1 cellular context compared by ENCODE assay signal in genomic region chr6:35327349-35328027, GRCh38.
TF ChIP-seq lines count a peak whose summit lies in the region.

No MANE protein-coding gene starts in this region.

TF ChIP-seq in K562, 482 proteins besides CTCF, POLR2A, EP300 and RAD21 (continued from another document and continues in another):
- TF ChIP-seq, protein P1, sequence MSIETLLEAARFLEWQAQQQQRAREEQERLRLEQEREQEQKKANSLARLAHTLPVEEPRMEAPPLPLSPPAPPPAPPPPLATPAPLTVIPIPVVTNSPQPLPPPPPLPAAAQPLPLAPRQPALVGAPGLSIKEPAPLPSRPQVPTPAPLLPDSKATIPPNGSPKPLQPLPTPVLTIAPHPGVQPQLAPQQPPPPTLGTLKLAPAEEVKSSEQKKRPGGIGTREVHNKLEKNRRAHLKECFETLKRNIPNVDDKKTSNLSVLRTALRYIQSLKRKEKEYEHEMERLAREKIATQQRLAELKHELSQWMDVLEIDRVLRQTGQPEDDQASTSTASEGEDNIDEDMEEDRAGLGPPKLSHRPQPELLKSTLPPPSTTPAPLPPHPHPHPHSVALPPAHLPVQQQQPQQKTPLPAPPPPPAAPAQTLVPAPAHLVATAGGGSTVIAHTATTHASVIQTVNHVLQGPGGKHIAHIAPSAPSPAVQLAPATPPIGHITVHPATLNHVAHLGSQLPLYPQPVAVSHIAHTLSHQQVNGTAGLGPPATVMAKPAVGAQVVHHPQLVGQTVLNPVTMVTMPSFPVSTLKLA (conservative IDR thresholded peaks at IDR 0.05), result no peak
- TF ChIP-seq ZBTB17 (CRISPR knock-in tag; IDR thresholded peaks at IDR 0.05), result no peak
- TF ChIP-seq, protein P2, sequence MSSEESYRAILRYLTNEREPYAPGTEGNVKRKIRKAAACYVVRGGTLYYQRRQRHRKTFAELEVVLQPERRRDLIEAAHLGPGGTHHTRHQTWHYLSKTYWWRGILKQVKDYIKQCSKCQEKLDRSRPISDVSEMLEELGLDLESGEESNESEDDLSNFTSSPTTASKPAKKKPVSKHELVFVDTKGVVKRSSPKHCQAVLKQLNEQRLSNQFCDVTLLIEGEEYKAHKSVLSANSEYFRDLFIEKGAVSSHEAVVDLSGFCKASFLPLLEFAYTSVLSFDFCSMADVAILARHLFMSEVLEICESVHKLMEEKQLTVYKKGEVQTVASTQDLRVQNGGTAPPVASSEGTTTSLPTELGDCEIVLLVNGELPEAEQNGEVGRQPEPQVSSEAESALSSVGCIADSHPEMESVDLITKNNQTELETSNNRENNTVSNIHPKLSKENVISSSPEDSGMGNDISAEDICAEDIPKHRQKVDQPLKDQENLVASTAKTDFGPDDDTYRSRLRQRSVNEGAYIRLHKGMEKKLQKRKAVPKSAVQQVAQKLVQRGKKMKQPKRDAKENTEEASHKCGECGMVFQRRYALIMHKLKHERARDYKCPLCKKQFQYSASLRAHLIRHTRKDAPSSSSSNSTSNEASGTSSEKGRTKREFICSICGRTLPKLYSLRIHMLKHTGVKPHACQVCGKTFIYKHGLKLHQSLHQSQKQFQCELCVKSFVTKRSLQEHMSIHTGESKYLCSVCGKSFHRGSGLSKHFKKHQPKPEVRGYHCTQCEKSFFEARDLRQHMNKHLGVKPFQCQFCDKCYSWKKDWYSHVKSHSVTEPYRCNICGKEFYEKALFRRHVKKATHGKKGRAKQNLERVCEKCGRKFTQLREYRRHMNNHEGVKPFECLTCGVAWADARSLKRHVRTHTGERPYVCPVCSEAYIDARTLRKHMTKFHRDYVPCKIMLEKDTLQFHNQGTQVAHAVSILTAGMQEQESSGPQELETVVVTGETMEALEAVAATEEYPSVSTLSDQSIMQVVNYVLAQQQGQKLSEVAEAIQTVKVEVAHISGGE (CRISPR knock-in tag; IDR thresholded peaks at IDR 0.05), result no peak
- TF ChIP-seq ZNF75A (CRISPR knock-in tag; IDR thresholded peaks at IDR 0.05), result no peak
- TF ChIP-seq NFIX (CRISPR knock-in tag; IDR thresholded peaks at IDR 0.05; ENCODE audit: low read depth), result no peak
- TF ChIP-seq ESRRA (IDR thresholded peaks at IDR 0.05; ENCODE audit: borderline replicate concordance, low read depth), result no peak
- no peak for TF ChIP-seq CHD7 (IDR thresholded peaks at IDR 0.05; ENCODE audit: low read depth, low read length)
- TF ChIP-seq CBX5 (IDR thresholded peaks at IDR 0.05; ENCODE audit: borderline replicate concordance, low read depth), result no peak
- peak; percentile 67 for TF ChIP-seq SMC3 (conservative IDR thresholded peaks at IDR 0.05; ENCODE audit: insufficient read depth, low read depth, low read length)
- TF ChIP-seq HDGF (IDR thresholded peaks at IDR 0.05), result 0 out of 2 replicates have a peak, but pooled peaks have one; percentile 63
- no peak for TF ChIP-seq PHB2 (IDR thresholded peaks at IDR 0.05; ENCODE audit: low read depth)
- no peak for TF ChIP-seq POLR2G (IDR thresholded peaks at IDR 0.05; ENCODE audit: low read depth, low read length)
- 0 out of 2 replicates have a peak, but pooled peaks have one; percentile 12 for TF ChIP-seq HCFC1 (IDR thresholded peaks at IDR 0.05; ENCODE audit: low read depth, low read length)
- no peak for TF ChIP-seq TAF15 (IDR thresholded peaks at IDR 0.05; ENCODE audit: low read depth, low read length)
- TF ChIP-seq BRD4 (IDR thresholded peaks at IDR 0.05), result no peak
- TF ChIP-seq, protein P3, sequence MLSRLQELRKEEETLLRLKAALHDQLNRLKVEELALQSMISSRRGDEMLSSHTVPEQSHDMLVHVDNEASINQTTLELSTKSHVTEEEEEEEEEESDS (CRISPR knock-in tag; IDR thresholded peaks at IDR 0.05), result no peak
- TF ChIP-seq ZNF316 (IDR thresholded peaks at IDR 0.05), result no peak
- TF ChIP-seq, protein P4, sequence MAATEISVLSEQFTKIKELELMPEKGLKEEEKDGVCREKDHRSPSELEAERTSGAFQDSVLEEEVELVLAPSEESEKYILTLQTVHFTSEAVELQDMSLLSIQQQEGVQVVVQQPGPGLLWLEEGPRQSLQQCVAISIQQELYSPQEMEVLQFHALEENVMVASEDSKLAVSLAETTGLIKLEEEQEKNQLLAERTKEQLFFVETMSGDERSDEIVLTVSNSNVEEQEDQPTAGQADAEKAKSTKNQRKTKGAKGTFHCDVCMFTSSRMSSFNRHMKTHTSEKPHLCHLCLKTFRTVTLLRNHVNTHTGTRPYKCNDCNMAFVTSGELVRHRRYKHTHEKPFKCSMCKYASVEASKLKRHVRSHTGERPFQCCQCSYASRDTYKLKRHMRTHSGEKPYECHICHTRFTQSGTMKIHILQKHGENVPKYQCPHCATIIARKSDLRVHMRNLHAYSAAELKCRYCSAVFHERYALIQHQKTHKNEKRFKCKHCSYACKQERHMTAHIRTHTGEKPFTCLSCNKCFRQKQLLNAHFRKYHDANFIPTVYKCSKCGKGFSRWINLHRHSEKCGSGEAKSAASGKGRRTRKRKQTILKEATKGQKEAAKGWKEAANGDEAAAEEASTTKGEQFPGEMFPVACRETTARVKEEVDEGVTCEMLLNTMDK (IDR thresholded peaks at IDR 0.05; ENCODE audit: borderline replicate concordance, insufficient read depth, low read depth, low read length, poor library complexity, severe bottlenecking), result no peak
- no peak for TF ChIP-seq PYGO2 (tag; IDR thresholded peaks at IDR 0.05)
- TF ChIP-seq, protein P5, sequence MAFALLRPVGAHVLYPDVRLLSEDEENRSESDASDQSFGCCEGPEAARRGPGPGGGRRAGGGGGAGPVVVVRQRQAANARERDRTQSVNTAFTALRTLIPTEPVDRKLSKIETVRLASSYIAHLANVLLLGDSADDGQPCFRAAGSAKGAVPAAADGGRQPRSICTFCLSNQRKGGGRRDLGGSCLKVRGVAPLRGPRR (CRISPR knock-in tag; IDR thresholded peaks at IDR 0.05), result no peak
- TF ChIP-seq NFIC (IDR thresholded peaks at IDR 0.05), result no peak
- no peak for TF ChIP-seq ZNF277 (CRISPR knock-in tag; IDR thresholded peaks at IDR 0.05; ENCODE audit: borderline replicate concordance)
- TF ChIP-seq, protein P6, sequence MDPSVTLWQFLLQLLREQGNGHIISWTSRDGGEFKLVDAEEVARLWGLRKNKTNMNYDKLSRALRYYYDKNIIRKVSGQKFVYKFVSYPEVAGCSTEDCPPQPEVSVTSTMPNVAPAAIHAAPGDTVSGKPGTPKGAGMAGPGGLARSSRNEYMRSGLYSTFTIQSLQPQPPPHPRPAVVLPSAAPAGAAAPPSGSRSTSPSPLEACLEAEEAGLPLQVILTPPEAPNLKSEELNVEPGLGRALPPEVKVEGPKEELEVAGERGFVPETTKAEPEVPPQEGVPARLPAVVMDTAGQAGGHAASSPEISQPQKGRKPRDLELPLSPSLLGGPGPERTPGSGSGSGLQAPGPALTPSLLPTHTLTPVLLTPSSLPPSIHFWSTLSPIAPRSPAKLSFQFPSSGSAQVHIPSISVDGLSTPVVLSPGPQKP (CRISPR knock-in tag; IDR thresholded peaks at IDR 0.05), result no peak
- TF ChIP-seq TGIF2 (CRISPR knock-in tag; IDR thresholded peaks at IDR 0.05), result no peak
- no peak for TF ChIP-seq ELF1 (tag; IDR thresholded peaks at IDR 0.05)
- TF ChIP-seq, protein P7, sequence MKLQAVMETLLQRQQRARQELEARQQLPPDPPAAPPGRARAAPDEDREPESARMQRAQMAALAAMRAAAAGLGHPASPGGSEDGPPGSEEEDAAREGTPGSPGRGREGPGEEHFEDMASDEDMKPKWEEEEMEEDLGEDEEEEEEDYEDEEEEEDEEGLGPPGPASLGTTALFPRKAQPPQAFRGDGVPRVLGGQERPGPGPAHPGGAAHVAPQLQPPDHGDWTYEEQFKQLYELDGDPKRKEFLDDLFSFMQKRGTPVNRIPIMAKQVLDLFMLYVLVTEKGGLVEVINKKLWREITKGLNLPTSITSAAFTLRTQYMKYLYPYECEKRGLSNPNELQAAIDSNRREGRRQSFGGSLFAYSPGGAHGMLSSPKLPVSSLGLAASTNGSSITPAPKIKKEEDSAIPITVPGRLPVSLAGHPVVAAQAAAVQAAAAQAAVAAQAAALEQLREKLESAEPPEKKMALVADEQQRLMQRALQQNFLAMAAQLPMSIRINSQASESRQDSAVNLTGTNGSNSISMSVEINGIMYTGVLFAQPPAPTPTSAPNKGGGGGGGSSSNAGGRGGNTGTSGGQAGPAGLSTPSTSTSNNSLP (IDR thresholded peaks at IDR 0.05; ENCODE audit: borderline replicate concordance, low read depth, low read length), result peak; percentile 25; the same call in 1 of the 2 replicates
- no peak for TF ChIP-seq ZNF77 (CRISPR knock-in tag; IDR thresholded peaks at IDR 0.05)
- no peak for TF ChIP-seq ELK3 (CRISPR knock-in tag; IDR thresholded peaks at IDR 0.05)
- TF ChIP-seq, protein P8, sequence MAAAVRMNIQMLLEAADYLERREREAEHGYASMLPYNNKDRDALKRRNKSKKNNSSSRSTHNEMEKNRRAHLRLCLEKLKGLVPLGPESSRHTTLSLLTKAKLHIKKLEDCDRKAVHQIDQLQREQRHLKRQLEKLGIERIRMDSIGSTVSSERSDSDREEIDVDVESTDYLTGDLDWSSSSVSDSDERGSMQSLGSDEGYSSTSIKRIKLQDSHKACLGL (CRISPR knock-in tag; IDR thresholded peaks at IDR 0.05; ENCODE audit: borderline replicate concordance, poor library complexity, severe bottlenecking), result no peak
- TF ChIP-seq ZNF347 (CRISPR knock-in tag; IDR thresholded peaks at IDR 0.05; ENCODE audit: low read depth), result no peak
- no peak for TF ChIP-seq ZNF830 (CRISPR knock-in tag; IDR thresholded peaks at IDR 0.05)
- no peak for TF ChIP-seq ZNF24 (IDR thresholded peaks at IDR 0.05)
